2 cellular contexts compared by ENCODE assay signal in the genomic region with DNA sequence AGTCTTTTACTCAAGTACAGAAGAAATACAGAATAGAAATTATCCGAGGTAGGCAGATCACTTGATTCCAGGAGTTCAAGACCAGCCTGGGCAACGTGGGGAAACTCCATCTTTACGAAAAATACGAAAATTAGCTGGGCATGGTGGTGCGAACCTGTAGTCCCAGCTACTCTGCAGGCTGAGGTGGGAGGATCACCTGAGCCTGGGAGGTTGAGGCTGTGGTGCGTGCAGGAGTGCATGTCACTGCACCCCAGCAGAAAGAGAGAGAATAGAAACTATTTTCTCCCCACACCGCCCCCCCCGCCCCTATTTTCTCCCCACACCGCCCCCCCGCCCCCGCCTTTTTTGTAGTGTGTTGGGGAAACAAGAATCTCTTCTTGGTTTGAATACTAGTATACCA.
A peak's percentile ranks its signal among the peaks of the same experiment; 100 is the strongest.
TF ChIP-seq lines count a peak whose summit lies in the region.

No MANE protein-coding gene starts in this region.

TF ChIP-seq in IMR-90, 13 proteins besides CTCF, POLR2A, EP300 and RAD21:
- no peak for TF ChIP-seq RFX5 (IDR thresholded peaks at IDR 0.05; ENCODE audit: low read depth, low read length)
- TF ChIP-seq, protein P1, sequence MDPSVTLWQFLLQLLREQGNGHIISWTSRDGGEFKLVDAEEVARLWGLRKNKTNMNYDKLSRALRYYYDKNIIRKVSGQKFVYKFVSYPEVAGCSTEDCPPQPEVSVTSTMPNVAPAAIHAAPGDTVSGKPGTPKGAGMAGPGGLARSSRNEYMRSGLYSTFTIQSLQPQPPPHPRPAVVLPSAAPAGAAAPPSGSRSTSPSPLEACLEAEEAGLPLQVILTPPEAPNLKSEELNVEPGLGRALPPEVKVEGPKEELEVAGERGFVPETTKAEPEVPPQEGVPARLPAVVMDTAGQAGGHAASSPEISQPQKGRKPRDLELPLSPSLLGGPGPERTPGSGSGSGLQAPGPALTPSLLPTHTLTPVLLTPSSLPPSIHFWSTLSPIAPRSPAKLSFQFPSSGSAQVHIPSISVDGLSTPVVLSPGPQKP (IDR thresholded peaks at IDR 0.05; ENCODE audit: borderline replicate concordance, low read depth, low read length): no peak
- TF ChIP-seq BHLHE40 (IDR thresholded peaks at IDR 0.05; ENCODE audit: low read depth, low read length): no peak
- no peak for TF ChIP-seq MXI1 (IDR thresholded peaks at IDR 0.05; ENCODE audit: borderline replicate concordance, low read depth, low read length)
- no peak for TF ChIP-seq NFE2L2 (IDR thresholded peaks at IDR 0.05; ENCODE audit: low read depth, low read length)
- TF ChIP-seq MAZ (IDR thresholded peaks at IDR 0.05; ENCODE audit: borderline replicate concordance, low read depth, low read length): no peak

TF ChIP-seq in K562, 482 proteins besides CTCF, POLR2A, EP300 and RAD21:
- TF ChIP-seq, protein P2, sequence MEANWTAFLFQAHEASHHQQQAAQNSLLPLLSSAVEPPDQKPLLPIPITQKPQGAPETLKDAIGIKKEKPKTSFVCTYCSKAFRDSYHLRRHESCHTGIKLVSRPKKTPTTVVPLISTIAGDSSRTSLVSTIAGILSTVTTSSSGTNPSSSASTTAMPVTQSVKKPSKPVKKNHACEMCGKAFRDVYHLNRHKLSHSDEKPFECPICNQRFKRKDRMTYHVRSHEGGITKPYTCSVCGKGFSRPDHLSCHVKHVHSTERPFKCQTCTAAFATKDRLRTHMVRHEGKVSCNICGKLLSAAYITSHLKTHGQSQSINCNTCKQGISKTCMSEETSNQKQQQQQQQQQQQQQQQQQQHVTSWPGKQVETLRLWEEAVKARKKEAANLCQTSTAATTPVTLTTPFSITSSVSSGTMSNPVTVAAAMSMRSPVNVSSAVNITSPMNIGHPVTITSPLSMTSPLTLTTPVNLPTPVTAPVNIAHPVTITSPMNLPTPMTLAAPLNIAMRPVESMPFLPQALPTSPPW (CRISPR knock-in tag; IDR thresholded peaks at IDR 0.05): peak; percentile 50; the same call in 1 of the 2 replicates
- no peak for TF ChIP-seq ZNF324 (CRISPR knock-in tag; IDR thresholded peaks at IDR 0.05)
- TF ChIP-seq, protein P3, sequence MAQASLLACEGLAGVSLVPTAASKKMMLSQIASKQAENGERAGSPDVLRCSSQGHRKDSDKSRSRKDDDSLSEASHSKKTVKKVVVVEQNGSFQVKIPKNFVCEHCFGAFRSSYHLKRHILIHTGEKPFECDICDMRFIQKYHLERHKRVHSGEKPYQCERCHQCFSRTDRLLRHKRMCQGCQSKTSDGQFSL (CRISPR knock-in tag; IDR thresholded peaks at IDR 0.05): no peak
- TF ChIP-seq, protein P3 (tag; IDR thresholded peaks at IDR 0.05): peak in 1 of 2 experiments; percentile 52; a peak in 1 of 4 replicates
